17 cellular contexts compared by ENCODE assay signal in genomic region chr5:54620583-54620933, GRCh38.
A peak's percentile ranks its signal among the peaks of the same experiment; 100 is the strongest.
DNase-seq lines count a peak whose midpoint lies in the region; ATAC-seq and TF ChIP-seq lines count a peak whose summit lies in the region.
"Had no signal": no experiment of that assay in that cellular context is flagged by ENCODE, and none has a peak within 500 bp of the region (broad histone marks: within the 10 kb centered on the region; RNA-seq: fewer than 3 reads in every experiment).

No MANE protein-coding gene starts in this region.

- peaks cover under 1% of the 10 kb centered on the region for H3K36me3 Mint-ChIP-seq in activated CD8-positive, alpha-beta T cell treated with anti-CD3 and anti-CD28 coated beads, Interleukin-2, amount 10 ng/mL, durations not matched to agents 7 days and 5 days (ENCODE audit: low read depth)
- H3K36me3 Mint-ChIP-seq in activated CD8-positive, alpha-beta T cell treated with anti-CD3 and anti-CD28 coated beads for 36 hours (ENCODE audit: low read depth), result no peaks in the 10 kb centered on the region
- H3K36me3 Mint-ChIP-seq: CD4-positive, alpha-beta memory T cell had no signal

- peaks cover 4% of the 10 kb centered on the region for H3K27me3 Mint-ChIP-seq in activated CD8-positive, alpha-beta T cell treated with anti-CD3 and anti-CD28 coated beads, Interleukin-2, amount 10 ng/mL, durations not matched to agents 7 days and 5 days (ENCODE audit: low read depth)
- H3K27me3 Mint-ChIP-seq in activated CD8-positive, alpha-beta T cell treated with anti-CD3 and anti-CD28 coated beads for 36 hours, result no peaks in the 10 kb centered on the region

- H3K4me3 ChIP-seq in lower leg skin (ENCODE audit: low read depth, poor library complexity, severe bottlenecking) (no peak overlapping the region), thyroid gland (replicated peaks in 1 of 3) (no peak overlapping the region), PC-3 (ENCODE audit: low read length) (no peak overlapping the region)

- H3K4me2 ChIP-seq in PC-3 (ENCODE audit: low read length), result no peak overlapping the region

- no peaks in the 10 kb centered on the region for H3K27me3 ChIP-seq in thyroid gland
- H3K27me3 ChIP-seq in PC-3 (ENCODE audit: low read length), result no peaks in the 10 kb centered on the region

- peak overlapping the region; percentile 51 for H3K27ac Mint-ChIP-seq in activated CD8-positive, alpha-beta T cell treated with anti-CD3 and anti-CD28 coated beads, Interleukin-2, amount 10 ng/mL, durations not matched to agents 7 days and 5 days
- H3K27ac Mint-ChIP-seq in activated CD8-positive, alpha-beta T cell treated with anti-CD3 and anti-CD28 coated beads for 36 hours, result no peak overlapping the region
- H3K27ac Mint-ChIP-seq: activated naive CD4-positive, alpha-beta T cell treated with anti-CD3 and anti-CD28 coated beads, Interleukin-2, amount 10 ng/mL, durations not matched to agents 7 days and 5 days had no signal

- H3K9me3 ChIP-seq in thyroid gland (no peaks in the 10 kb centered on the region), PC-3 (ENCODE audit: low read length) (no peaks in the 10 kb centered on the region)

- no peak for ATAC-seq in activated CD8-positive, alpha-beta T cell treated with anti-CD3 and anti-CD28 coated beads, Interleukin-2, amount 10 ng/mL, durations not matched to agents 7 days and 5 days
- no peak for ATAC-seq in activated CD8-positive, alpha-beta T cell treated with anti-CD3 and anti-CD28 coated beads for 36 hours
- ATAC-seq in PC-3, result no peak
- ATAC-seq: activated CD4-positive, CD25-positive, alpha-beta regulatory T cell treated with anti-CD3 and anti-CD28 coated beads, Interleukin-2, amount 50 U/mL, for 24 hours had no signal

- H3K9me2 ChIP-seq in PC-3 (replicated peaks; ENCODE audit: low read length), result no peaks in the 10 kb centered on the region

- DNase-seq in activated CD8-positive, alpha-beta T cell treated with anti-CD3 and anti-CD28 coated beads, Interleukin-2, amount 10 ng/mL, durations not matched to agents 7 days and 5 days, result no peak
- no peak for DNase-seq in activated CD8-positive, alpha-beta T cell treated with anti-CD3 and anti-CD28 coated beads for 36 hours
- DNase-seq in astrocyte of the hippocampus (ENCODE audit: low read depth, low spot score) (peak; percentile 26), lower leg skin (ENCODE audit: low spot score in 2 of 2) (peak; percentile 38 to 92), thyroid gland (no peak), PC-3 (no peak)
- no peak for DNase-seq in NK-92 treated with Interleukin-12 subunit alpha and Interleukin-12 subunit beta, amount 100 ng/mL, for 24 hours (lab: John Stamatoyannopoulos, UW)
- DNase-seq in activated CD4-positive, alpha-beta T cell treated with anti-CD3 and anti-CD28 coated beads, Interleukin-2, amount 50 U/mL, for 48 hours, result no peak
- DNase-seq: 8988T; activated CD4-positive, alpha-beta T cell treated with anti-CD3 and anti-CD28 coated beads, Interleukin-2, amount 50 U/mL, for 4 hours; activated naive CD4-positive, alpha-beta T cell treated with anti-CD3 and anti-CD28 coated beads, Interleukin-2, amount 10 ng/mL, durations not matched to agents 7 days and 5 days; amniotic stem cell; CD4-positive, alpha-beta memory T cell; DND-41; effector CD8-positive, alpha-beta T cell; stimulated activated naive CD4-positive, alpha-beta T cell had no signal

- no peak overlapping the region for H2AFZ ChIP-seq in PC-3 (ENCODE audit: low read length)

- H3K4me1 ChIP-seq in thyroid gland (peaks cover 20 to 36% of the 10 kb centered on the region in 2 donors), PC-3 (ENCODE audit: insufficient read depth, low read length) (peaks cover 8% of the 10 kb centered on the region)

- POLR2A ChIA-PET in activated CD8-positive, alpha-beta T cell treated with anti-CD3 and anti-CD28 coated beads, Interleukin-2, amount 10 ng/mL, durations not matched to agents 7 days and 5 days (lab: Charles Lee), result no interaction called here
- POLR2A ChIA-PET in activated CD8-positive, alpha-beta T cell treated with anti-CD3 and anti-CD28 coated beads for 36 hours (lab: Charles Lee), result no interaction called here
- POLR2A ChIA-PET in PC-3 (lab: Charles Lee; ENCODE audit: unreplicated experiment), result no interaction called here

- WGBS in lower leg skin, 2 donors, result 62 to 74% methylated on average over 2 of the region's 2 CpGs
- WGBS in thyroid gland, 2 donors, result 87 to 98% methylated on average over 2 of the region's 2 CpGs

- no peaks in the 10 kb centered on the region for H4K20me1 ChIP-seq in PC-3 (ENCODE audit: low read length)

- no peaks in the 10 kb centered on the region for H3F3A ChIP-seq in PC-3 (ENCODE audit: low read length, unreplicated experiment)

- no peaks in the 10 kb centered on the region for H3K79me2 ChIP-seq in PC-3 (ENCODE audit: low read length)

- TF ChIP-seq POLR2A in lower leg skin (IDR thresholded peaks at IDR 0.05), result no peak
- TF ChIP-seq POLR2A in thyroid gland (IDR thresholded peaks at IDR 0.05), result no peak

- CTCF ChIA-PET in activated CD8-positive, alpha-beta T cell treated with anti-CD3 and anti-CD28 coated beads, Interleukin-2, amount 10 ng/mL, durations not matched to agents 7 days and 5 days (lab: Charles Lee), result interaction anchor here (1.0 to 1.5 kb wide), 5 partner anchors 14 to 231 kb away, joined by 3 to 4 read pairs (median 3); partner anchors contain the start of gene SNX18
- CTCF ChIA-PET in activated CD8-positive, alpha-beta T cell treated with anti-CD3 and anti-CD28 coated beads for 36 hours (lab: Charles Lee), result no interaction called here
- CTCF ChIA-PET in PC-3 (lab: Charles Lee), result no interaction called here

- no peaks in the 10 kb centered on the region for H3K9me3 Mint-ChIP-seq in activated CD8-positive, alpha-beta T cell treated with anti-CD3 and anti-CD28 coated beads, Interleukin-2, amount 10 ng/mL, durations not matched to agents 7 days and 5 days (ENCODE audit: insufficient read depth)
- H3K9me3 Mint-ChIP-seq in activated CD8-positive, alpha-beta T cell treated with anti-CD3 and anti-CD28 coated beads for 36 hours, result no peaks in the 10 kb centered on the region
- H3K9me3 Mint-ChIP-seq: activated naive CD4-positive, alpha-beta T cell treated with anti-CD3 and anti-CD28 coated beads, Interleukin-2, amount 10 ng/mL, durations not matched to agents 7 days and 5 days had no signal

- no peak for TF ChIP-seq CTCF in activated CD8-positive, alpha-beta T cell treated with anti-CD3 and anti-CD28 coated beads for 36 hours (IDR thresholded peaks at IDR 0.05)
- no peak for TF ChIP-seq CTCF in lower leg skin (IDR thresholded peaks at IDR 0.05)
- no peak for TF ChIP-seq CTCF in thyroid gland (IDR thresholded peaks at IDR 0.05)
- TF ChIP-seq CTCF in PC-3 (conservative IDR thresholded peaks at IDR 0.05; ENCODE audit: low read depth, low read length), result no peak

- H3K27ac ChIP-seq in thyroid gland (peak overlapping the region; percentile 56 to 76 (median 65)), PC-3 (ENCODE audit: low read length) (no peak overlapping the region)

- BruUV-seq in PC-3 (replicated peaks; lab: Mats Ljungman, UMichigan), result no TSS peak

- H3K4me1 Mint-ChIP-seq in activated CD8-positive, alpha-beta T cell treated with anti-CD3 and anti-CD28 coated beads, Interleukin-2, amount 10 ng/mL, durations not matched to agents 7 days and 5 days (ENCODE audit: low read depth), result peaks cover 23% of the 10 kb centered on the region
- peaks cover 6% of the 10 kb centered on the region for H3K4me1 Mint-ChIP-seq in activated CD8-positive, alpha-beta T cell treated with anti-CD3 and anti-CD28 coated beads for 36 hours (ENCODE audit: low read depth)

- intact Hi-C loops in activated CD8-positive, alpha-beta T cell treated with anti-CD3 and anti-CD28 coated beads for 36 hours (cut with micrococcal nuclease), result no loop called here
- intact Hi-C loops in lower leg skin (cut with DNase I; ENCODE audit: low total_unique reads), result no loop called here
- intact Hi-C loops in thyroid gland (cut with DNase I), result no loop called here
- intact Hi-C loops in PC-3 (cut with micrococcal nuclease), result loop anchor here (5.0 kb wide), 1 partner anchor 103 kb away; the partner anchor contains the start of gene SNX18

- no peak overlapping the region for H3K9ac ChIP-seq in PC-3 (ENCODE audit: low read length)

- no peak overlapping the region for H3K4me3 Mint-ChIP-seq in activated CD8-positive, alpha-beta T cell treated with anti-CD3 and anti-CD28 coated beads, Interleukin-2, amount 10 ng/mL, durations not matched to agents 7 days and 5 days
- no peak overlapping the region for H3K4me3 Mint-ChIP-seq in activated CD8-positive, alpha-beta T cell treated with anti-CD3 and anti-CD28 coated beads for 36 hours
- H3K4me3 Mint-ChIP-seq: activated naive CD4-positive, alpha-beta T cell treated with anti-CD3 and anti-CD28 coated beads, Interleukin-2, amount 10 ng/mL, durations not matched to agents 7 days and 5 days; CD4-positive, alpha-beta memory T cell had no signal

- H3K36me3 ChIP-seq in thyroid gland, result no peaks in the 10 kb centered on the region
- no peaks in the 10 kb centered on the region for H3K36me3 ChIP-seq in PC-3 (ENCODE audit: low read depth, low read length)

Comparison
In these comparisons a context has a peak if more than half of its experiments do, and no peak if none do; other contexts are left out.
1. DNase-seq: peak in astrocyte of the hippocampus (single experiment) and lower leg skin (2 of 2); none in activated CD8-positive, alpha-beta T cell treated with anti-CD3 and anti-CD28 coated beads, Interleukin-2, amount 10 ng/mL, durations not matched to agents 7 days and 5 days (single experiment), activated CD8-positive, alpha-beta T cell treated with anti-CD3 and anti-CD28 coated beads for 36 hours (single experiment), thyroid gland (0 of 2), PC-3 (single experiment), NK-92 treated with Interleukin-12 subunit alpha and Interleukin-12 subunit beta, amount 100 ng/mL, for 24 hours (single experiment) and activated CD4-positive, alpha-beta T cell treated with anti-CD3 and anti-CD28 coated beads, Interleukin-2, amount 50 U/mL, for 48 hours (0 of 2).